9 cellular contexts compared by ENCODE assay signal in the genomic region with DNA sequence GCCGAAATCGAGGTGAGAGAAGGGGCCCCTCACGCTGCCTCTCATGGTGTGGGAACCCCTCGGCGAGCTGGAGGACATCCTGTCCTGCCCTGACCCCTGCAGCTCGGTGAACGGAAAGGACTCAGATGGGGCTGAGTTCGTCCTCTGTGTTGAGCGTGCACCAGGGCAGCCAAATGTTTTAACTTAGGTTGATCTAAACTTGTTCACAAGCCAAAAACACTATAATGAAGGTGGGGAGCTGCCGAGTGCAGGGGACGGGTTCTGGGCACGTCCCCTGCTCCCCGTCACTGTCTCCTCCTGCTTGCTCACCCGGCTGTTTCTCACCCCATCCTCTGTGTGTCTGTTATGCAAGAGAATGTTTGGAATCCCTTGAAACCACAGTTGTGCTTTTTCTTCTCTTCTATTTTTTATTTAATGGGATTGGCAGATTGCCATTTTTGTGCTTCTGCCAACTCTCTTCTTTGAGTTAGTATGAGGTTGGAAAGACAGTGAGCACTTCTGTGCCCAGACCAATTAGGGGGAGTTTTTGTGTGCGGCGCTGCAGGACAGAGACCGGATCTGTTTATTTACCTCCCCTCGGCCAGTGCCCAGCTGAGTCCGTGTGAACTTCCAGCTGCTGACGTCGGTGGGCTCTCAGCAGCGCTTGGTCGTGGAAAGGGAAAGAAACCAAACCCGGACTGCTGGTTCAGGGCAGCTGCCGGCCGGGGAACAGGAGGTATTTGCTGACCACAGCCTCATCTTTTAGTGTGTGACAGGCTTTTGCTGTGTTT.
DNase-seq lines count a peak whose midpoint lies in the region; ATAC-seq, FAIRE-seq and TF ChIP-seq lines count a peak whose summit lies in the region.
"Had no signal": no experiment of that assay in that cellular context is flagged by ENCODE, and none has a peak within 500 bp of the region (broad histone marks: within the 10 kb centered on the region; RNA-seq: fewer than 3 reads in every experiment).

No MANE protein-coding gene starts in this region.

- H3K4me1 ChIP-seq in pancreas, result peaks cover 0 to 5% (median 0%) of the 10 kb centered on the region in 3 donors

- H3K27me3 ChIP-seq in pancreas, result no peaks in the 10 kb centered on the region
- H3K27me3 ChIP-seq: BLaER1 treated with 17β-estradiol and CSF1 and Interleukin-3, amounts not matched to agents 10 nM and 100 nM had no signal

- H3K27ac ChIP-seq in pancreas, result peak overlapping the region in 3 of 4 donors; percentile 2 to 50 (median 7)
- H3K27ac ChIP-seq: BLaER1 treated with 17β-estradiol and CSF1 and Interleukin-3, amounts not matched to agents 10 nM and 100 nM had no signal

- no peak for FAIRE-seq in pancreas (lab: Jason Lieb, UNC)

- H3K9me3 ChIP-seq in pancreas, result no peaks in the 10 kb centered on the region
- H3K9me3 ChIP-seq: BLaER1 treated with 17β-estradiol and CSF1 and Interleukin-3, amounts not matched to agents 10 nM and 100 nM had no signal

- 35 to 41% methylated on average over 26 of the region's 26 CpGs for WGBS in pancreas, 2 donors

- DNase-seq in activated CD4-positive, CD25-positive, alpha-beta regulatory T cell treated with anti-CD3 and anti-CD28 coated beads, Interleukin-2, amount 50 U/mL, for 72 hours, result peak; percentile 21
- DNase-seq in activated CD4-positive, CD25-positive, alpha-beta regulatory T cell (lab: John Stamatoyannopoulos, UW), result no peak
- DNase-seq in SHP77 treated with DMSO at 0.1 percent for 48 hours (lab: John Stamatoyannopoulos, UW) (peak; percentile 80), fibroblast of the aortic adventitia (ENCODE audit: low read depth) (peak; percentile 98), pancreas (peak in 3 of 6 donors; percentile 37 to 58 (median 42)), NCI-H128 (lab: John Stamatoyannopoulos, UW; ENCODE audit: unreplicated experiment) (no peak), NOMO-1 treated with DMSO at 0.1 percent for 48 hours (lab: John Stamatoyannopoulos, UW; ENCODE audit: unreplicated experiment) (no peak)

- H3K36me3 ChIP-seq in pancreas, result peaks cover 0 to 9% (median 0%) of the 10 kb centered on the region in 3 donors

- TF ChIP-seq CTCF in fibroblast of the aortic adventitia (IDR thresholded peaks at IDR 0.05; ENCODE audit: insufficient read depth, low read length), result no peak
- no peak for TF ChIP-seq CTCF in pancreas (IDR thresholded peaks at IDR 0.05)

- H3K4me3 ChIP-seq in fibroblast of the aortic adventitia (ENCODE audit: low read depth, low read length) (peak overlapping the region; percentile 47), pancreas (peak overlapping the region in 1 of 4 donors; percentile 10)
- H3K4me3 ChIP-seq: BLaER1 treated with 17β-estradiol and CSF1 and Interleukin-3, amounts not matched to agents 10 nM and 100 nM had no signal

- intact Hi-C loops in pancreas (cut with DNase I), result no loop called here

- ATAC-seq in pancreas (peak; percentile 65 to 80 (median 72)), GM21367 (IDR thresholded peaks at IDR 0.05; ENCODE audit: unreplicated experiment) (no peak)

Comparison
In these comparisons a context has a peak if more than half of its experiments do, and no peak if none do; other contexts are left out.
1. DNase-seq: peak in activated CD4-positive, CD25-positive, alpha-beta regulatory T cell treated with anti-CD3 and anti-CD28 coated beads, Interleukin-2, amount 50 U/mL, for 72 hours (single experiment), SHP77 treated with DMSO at 0.1 percent for 48 hours (single experiment) and fibroblast of the aortic adventitia (single experiment); none in activated CD4-positive, CD25-positive, alpha-beta regulatory T cell (0 of 4), NCI-H128 (single experiment) and NOMO-1 treated with DMSO at 0.1 percent for 48 hours (single experiment).